In genomic region chr22:41539146-41540005, GRCh38 we compare ENCODE assay signal across 18 cellular contexts. TPM values are rescaled to one million over a fixed set of nuclear protein-coding genes. Genes with fewer than 3 reads are reported as not detected.
DNase-seq lines count a peak whose midpoint lies in the region; ATAC-seq and TF ChIP-seq lines count a peak whose summit lies in the region.
"Had no signal": no experiment of that assay in that cellular context is flagged by ENCODE, and none has a peak within 500 bp of the region (broad histone marks: within the 10 kb centered on the region; RNA-seq: fewer than 3 reads in every experiment).

No MANE protein-coding gene starts in this region.

- H3K4me1 Mint-ChIP-seq in memory B cell: peaks cover 23% of the 10 kb centered on the region

- no peaks in the 10 kb centered on the region for H4K20me1 ChIP-seq in GM23248 (ENCODE audit: insufficient read depth)

- no peak overlapping the region for H3K4me3 Mint-ChIP-seq in memory B cell

- no peak for TF ChIP-seq CTCF in 22Rv1 (IDR thresholded peaks at IDR 0.05)

- no peak overlapping the region for H2AFZ ChIP-seq in GM23248

- no peaks in the 10 kb centered on the region for H3K27me3 ChIP-seq in GM23248 (replicated peaks; ENCODE audit: insufficient read depth)
- H3K27me3 ChIP-seq: foreskin keratinocyte, ovary, vagina had no signal

- WGBS in GM23248 (ENCODE audit: low coverage in 1 of 2, low lambda C conversion rate in 2 of 2, missing lambda C conversion rate in 2 of 2), 2 experiments: 78 to 83% methylated on average over 13 of the region's 13 CpGs

- ATAC-seq in memory B cell (ENCODE audit: low read depth): no peak
- ATAC-seq in HG02970 (IDR thresholded peaks at IDR 0.05; ENCODE audit: low FRiP score, unreplicated experiment): no peak
- no peak for ATAC-seq in HG03045 (IDR thresholded peaks at IDR 0.05; ENCODE audit: unreplicated experiment)
- ATAC-seq: foreskin keratinocyte, left lobe of liver, sciatic nerve had no signal

- no peaks in the 10 kb centered on the region for H3K36me3 ChIP-seq in GM23248 (ENCODE audit: low read depth)
- H3K36me3 ChIP-seq: ovary had no signal

- in situ Hi-C loops in GM23248 (cut with MboI): no loop called here

- H3K27ac Mint-ChIP-seq in memory B cell: peak overlapping the region; percentile 16

- H3K27ac ChIP-seq in 22Rv1: peak overlapping the region; percentile 15; the same call in 1 of the 2 replicates
- H3K27ac ChIP-seq in GM23248: no peak overlapping the region
- peak overlapping the region; percentile 96 for H3K27ac ChIP-seq in caudate nucleus (ENCODE audit: low read depth, low read length)
- H3K27ac ChIP-seq: foreskin keratinocyte, vagina had no signal

- no peak overlapping the region for H3K4me2 ChIP-seq in GM23248 (ENCODE audit: unreplicated experiment)

- H3K9ac ChIP-seq in GM23248: no peak overlapping the region

- H3K27me3 Mint-ChIP-seq in memory B cell: no peaks in the 10 kb centered on the region

- 0 out of 2 replicates have a peak, but pooled peaks cover 4% of the 10 kb centered on the region for H3F3A ChIP-seq in GM23248 (ENCODE audit: insufficient read depth)

- H3K4me1 ChIP-seq in GM23248 (ENCODE audit: insufficient read depth): peaks cover 10% of the 10 kb centered on the region
- H3K4me1 ChIP-seq: foreskin keratinocyte had no signal

- peaks cover 3% of the 10 kb centered on the region for H3K36me3 Mint-ChIP-seq in memory B cell

- H3K79me2 ChIP-seq in GM23248 (ENCODE audit: insufficient read depth): peaks cover 90% of the 10 kb centered on the region

- peak; percentile 33 for DNase-seq in GM23248
- no peak for DNase-seq in caudate nucleus (lab: John Stamatoyannopoulos, UW)
- DNase-seq in memory B cell (ENCODE audit: low spot score in 2 of 2): no peak
- DNase-seq in nucleus accumbens (lab: John Stamatoyannopoulos, UW): no peak
- DNase-seq in NCI-H2029 (lab: John Stamatoyannopoulos, UW): no peak
- DNase-seq: activated T-cell treated with anti-CD3 and anti-CD28 coated beads, Interleukin-2, amount 50 U/mL, for 48 hours; CD8-positive, alpha-beta memory T cell; DMS79 treated with DMSO at 0.1 percent for 48 hours; foreskin keratinocyte; NCI-H1436; ovary; stimulated activated CD4-positive, alpha-beta T cell treated with anti-CD3 and anti-CD28 coated beads, Interleukin-1b, Interleukin-23, amount 100 ng/mL, for 48 hours had no signal

- no peaks in the 10 kb centered on the region for H3K9me2 ChIP-seq in GM23248 (ENCODE audit: insufficient read depth)

- H3K4me3 ChIP-seq in GM23248: no peak overlapping the region
- H3K4me3 ChIP-seq: ovary, vagina had no signal

- H3K9me3 ChIP-seq in GM23248 (ENCODE audit: low read depth): no peaks in the 10 kb centered on the region
- H3K9me3 ChIP-seq: ovary, vagina had no signal

- no peaks in the 10 kb centered on the region for H3K9me3 Mint-ChIP-seq in memory B cell
- H3K9me3 Mint-ChIP-seq: CD8-positive, alpha-beta memory T cell had no signal

RNA-seq across cellular contexts. Expression of gene POLR3H, which starts 4.9 kb away (rescaled TPM):
- 16.8 and 21.2 TPM in 2 replicates for total RNA-seq in GM23248 (2014; rRNA removed; shearing (Covaris generic))
- polyA plus RNA-seq in GM23248 (2016; fragmentation: Nextera tagmentation; extraction: Ambion mirVana): 49.6 and 52.2 TPM in 2 replicates

RNA-seq across cellular contexts. Expression of gene CSDC2, which starts 21.4 kb away (rescaled TPM):
- total RNA-seq in GM23248 (2014; rRNA removed; shearing (Covaris generic)): 0.38 TPM in 1 of 2 replicates, not detected in the other
- 0.59 and 1.1 TPM in 2 replicates for polyA plus RNA-seq in GM23248 (2016; fragmentation: Nextera tagmentation; extraction: Ambion mirVana)
- total RNA-seq: CD8-positive, alpha-beta memory T cell; foreskin keratinocyte had no signal
- polyA plus RNA-seq: CD8-positive, alpha-beta memory T cell; foreskin keratinocyte had no signal

RNA-seq across cellular contexts. Expression of gene PMM1, which starts 50.3 kb away (rescaled TPM):
- 29.4 and 33.3 TPM in 2 replicates for total RNA-seq in GM23248 (2014; rRNA removed; shearing (Covaris generic))
- 78.2 and 79.2 TPM in 2 replicates for polyA plus RNA-seq in GM23248 (2016; fragmentation: Nextera tagmentation; extraction: Ambion mirVana)
